19 cellular contexts compared by ENCODE assay signal in the genomic region with DNA sequence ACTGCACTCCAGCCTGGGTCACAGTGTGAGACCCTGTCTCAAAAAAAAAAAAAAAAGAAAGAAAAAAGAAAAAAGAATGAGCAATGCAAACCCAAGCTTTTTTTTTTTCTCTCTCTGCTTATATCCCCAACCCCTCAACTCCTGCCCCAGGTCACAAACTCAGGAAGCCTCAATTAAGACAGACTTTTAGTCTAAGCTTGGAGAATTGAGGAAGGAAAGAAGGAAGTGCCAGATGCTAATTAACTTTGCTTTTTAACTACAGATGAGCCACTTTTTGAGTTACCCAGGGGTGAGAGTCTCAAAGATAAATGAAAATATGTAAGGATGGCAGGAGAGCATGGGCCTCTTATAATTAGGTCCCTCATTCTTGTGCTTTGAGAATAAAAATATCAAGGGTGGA. TPM values are rescaled to one million over a fixed set of nuclear protein-coding genes. Genes with fewer than 3 reads are reported as not detected.
DNase-seq lines count a peak whose midpoint lies in the region; ATAC-seq and FAIRE-seq lines count a peak whose summit lies in the region.
"Had no signal": no experiment of that assay in that cellular context is flagged by ENCODE, and none has a peak within 500 bp of the region (broad histone marks: within the 10 kb centered on the region; RNA-seq: fewer than 3 reads in every experiment).

No MANE protein-coding gene starts in this region.

- H3K36me3 Mint-ChIP-seq in activated CD4-positive, alpha-beta T cell treated with anti-CD3 and anti-CD28 coated beads, Interleukin-2, amount 10 ng/mL, durations not matched to agents 7 days and 5 days (ENCODE audit: low read depth) = peaks cover 29% of the 10 kb centered on the region
- H3K36me3 Mint-ChIP-seq in T-helper 17 cell (ENCODE audit: low read depth) = no peaks in the 10 kb centered on the region
- peaks cover 3% of the 10 kb centered on the region for H3K36me3 Mint-ChIP-seq in memory B cell

- ATAC-seq in T-helper 17 cell (no peak), memory B cell (ENCODE audit: low read depth) (no peak), HG02973 (IDR thresholded peaks at IDR 0.05; ENCODE audit: unreplicated experiment) (no peak)
- ATAC-seq: esophagus mucosa, left lobe of liver, mucosa of descending colon, right lobe of liver had no signal

- H3K27me3 Mint-ChIP-seq in activated CD4-positive, alpha-beta T cell treated with anti-CD3 and anti-CD28 coated beads, Interleukin-2, amount 10 ng/mL, durations not matched to agents 7 days and 5 days = no peaks in the 10 kb centered on the region
- H3K27me3 Mint-ChIP-seq in T-helper 17 cell (no peaks in the 10 kb centered on the region), memory B cell (no peaks in the 10 kb centered on the region)

- DNase-seq in activated CD4-positive, alpha-beta T cell treated with anti-CD3 and anti-CD28 coated beads, Interleukin-2, amount 10 ng/mL, durations not matched to agents 7 days and 5 days = no peak
- DNase-seq in activated CD4-positive, alpha-beta T cell treated with anti-CD3 and anti-CD28 coated beads, Interleukin-2, amount 50 U/mL, for 1 hour = no peak
- no peak for DNase-seq in GM18507 (ENCODE audit: extremely low spot score, insufficient read length, low read depth)
- DNase-seq in T-helper 17 cell = no peak
- no peak for DNase-seq in memory B cell (ENCODE audit: low spot score in 2 of 2)
- no peak for DNase-seq in activated effector memory CD4-positive, alpha-beta T cell treated with Interleukin-2 at 50 U/mL for 16 hours
- no peak for DNase-seq in hippocampal formation (lab: John Stamatoyannopoulos, UW)
- DNase-seq: Calu3, MM.1S, mucosa of descending colon, NCI-H526 treated with DMSO at 0.1 percent for 48 hours, PC-9, right lobe of liver, uterus, WERI-Rb-1 had no signal

- H3K9me3 Mint-ChIP-seq in activated CD4-positive, alpha-beta T cell treated with anti-CD3 and anti-CD28 coated beads, Interleukin-2, amount 10 ng/mL, durations not matched to agents 7 days and 5 days = no peaks in the 10 kb centered on the region
- no peaks in the 10 kb centered on the region for H3K9me3 Mint-ChIP-seq in memory B cell

- FAIRE-seq in GM18507 (lab: Jason Lieb, UNC) = peak; percentile 36
- FAIRE-seq: bronchial epithelial cell had no signal

- peak overlapping the region; percentile 39 for H3K27ac Mint-ChIP-seq in activated CD4-positive, alpha-beta T cell treated with anti-CD3 and anti-CD28 coated beads, Interleukin-2, amount 10 ng/mL, durations not matched to agents 7 days and 5 days
- H3K27ac Mint-ChIP-seq in T-helper 17 cell = peak overlapping the region; percentile 84
- H3K27ac Mint-ChIP-seq in memory B cell = peak overlapping the region; percentile 61

- CTCF ChIA-PET in activated CD4-positive, alpha-beta T cell treated with anti-CD3 and anti-CD28 coated beads, Interleukin-2, amount 10 ng/mL, durations not matched to agents 7 days and 5 days (lab: Charles Lee) = interaction anchor here (0.6 to 4.3 kb wide), 2 partner anchors 21 to 58 kb away, joined by 4 to 24 read pairs; no protein-coding TSS in a partner anchor

- H3K9me3 ChIP-seq in T-helper 17 cell (ENCODE audit: control insufficient read depth, low read length, poor library complexity, severe bottlenecking) = no peaks in the 10 kb centered on the region
- H3K9me3 ChIP-seq: mucosa of descending colon, right lobe of liver, uterus had no signal

- H3K4me3 Mint-ChIP-seq in activated CD4-positive, alpha-beta T cell treated with anti-CD3 and anti-CD28 coated beads, Interleukin-2, amount 10 ng/mL, durations not matched to agents 7 days and 5 days = no peak overlapping the region
- H3K4me3 Mint-ChIP-seq in T-helper 17 cell (no peak overlapping the region), memory B cell (no peak overlapping the region)

- POLR2A ChIA-PET in activated CD4-positive, alpha-beta T cell treated with anti-CD3 and anti-CD28 coated beads, Interleukin-2, amount 10 ng/mL, durations not matched to agents 7 days and 5 days (lab: Charles Lee) = no interaction called here

- peaks cover 62% of the 10 kb centered on the region for H3K4me1 Mint-ChIP-seq in activated CD4-positive, alpha-beta T cell treated with anti-CD3 and anti-CD28 coated beads, Interleukin-2, amount 10 ng/mL, durations not matched to agents 7 days and 5 days
- H3K4me1 Mint-ChIP-seq in T-helper 17 cell = peaks cover 30% of the 10 kb centered on the region
- peaks cover 43% of the 10 kb centered on the region for H3K4me1 Mint-ChIP-seq in memory B cell

RNA-seq across cellular contexts. Expression of a gene that starts 33.3 kb away (rescaled TPM):
- 100 to 1,000 TPM; 222 to 242 TPM for total RNA-seq in activated CD4-positive, alpha-beta T cell treated with anti-CD3 and anti-CD28 coated beads, Interleukin-2, amount 10 ng/mL, durations not matched to agents 7 days and 5 days
- total RNA-seq in T-helper 17 cell = 100 to 1,000 TPM; 177 to 204 TPM
